Comparison of ENCODE assay signal across 8 cellular contexts in genomic region chr1:21174230-21174629, GRCh38. TPM values are rescaled to one million over a fixed set of nuclear protein-coding genes. Genes with fewer than 3 reads are reported as not detected.
DNase-seq lines count a peak whose midpoint lies in the region; ATAC-seq and TF ChIP-seq lines count a peak whose summit lies in the region.

No MANE protein-coding gene starts in this region.

- peak overlapping the region; percentile 69 for H3K27ac Mint-ChIP-seq in mesothelial cell of epicardium

- H3K27me3 Mint-ChIP-seq in mesothelial cell of epicardium (ENCODE audit: low read depth): no peaks in the 10 kb centered on the region

- no peak for TF ChIP-seq POLR2A in breast epithelium (IDR thresholded peaks at IDR 0.05)
- no peak for TF ChIP-seq POLR2A in vagina (IDR thresholded peaks at IDR 0.05)

- TF ChIP-seq CTCF in heart right ventricle (IDR thresholded peaks at IDR 0.05): no peak
- no peak for TF ChIP-seq CTCF in breast epithelium (IDR thresholded peaks at IDR 0.05)
- no peak for TF ChIP-seq CTCF in mesothelial cell of epicardium (IDR thresholded peaks at IDR 0.05; ENCODE audit: unreplicated experiment)
- no peak for TF ChIP-seq CTCF in vagina (IDR thresholded peaks at IDR 0.05)

- peak overlapping the region; percentile 86 for H3K4me3 Mint-ChIP-seq in mesothelial cell of epicardium

- ATAC-seq in heart right ventricle: no peak
- no peak for ATAC-seq in Right ventricle myocardium inferior
- ATAC-seq in GM18867 (IDR thresholded peaks at IDR 0.05; ENCODE audit: unreplicated experiment): no peak

- H3K9me3 ChIP-seq in heart right ventricle (no peaks in the 10 kb centered on the region), breast epithelium (no peaks in the 10 kb centered on the region), vagina (no peaks in the 10 kb centered on the region)

- no peak for DNase-seq in heart right ventricle
- no peak for DNase-seq in Right ventricle myocardium inferior (ENCODE audit: missing footprints)
- DNase-seq in breast epithelium (ENCODE audit: low spot score in 2 of 2): no peak
- DNase-seq in mesothelial cell of epicardium (ENCODE audit: low spot score in 2 of 2, unreplicated experiment in 2 of 2): no peak
- DNase-seq in vagina (ENCODE audit: extremely low spot score in 2 of 2): no peak
- no peak for DNase-seq in effector CD4-positive, alpha-beta T cell
- no peak for DNase-seq in mesenteric fat pad (ENCODE audit: low spot score)

- peaks cover 0 to 24% (median 0%) of the 10 kb centered on the region in 9 donors for H3K36me3 ChIP-seq in heart right ventricle
- no peaks in the 10 kb centered on the region for H3K36me3 ChIP-seq in breast epithelium
- peaks cover 0 to 5% of the 10 kb centered on the region in 2 donors for H3K36me3 ChIP-seq in vagina

- H3K4me1 Mint-ChIP-seq in mesothelial cell of epicardium: peaks cover 31% of the 10 kb centered on the region

- 66 to 67% methylated on average over 2 of the region's 2 CpGs for WGBS in heart right ventricle, 2 donors

- peaks cover 2% of the 10 kb centered on the region for H3K36me3 Mint-ChIP-seq in mesothelial cell of epicardium

- H3K27me3 ChIP-seq in heart right ventricle (no peaks in the 10 kb centered on the region), breast epithelium (no peaks in the 10 kb centered on the region), vagina (no peaks in the 10 kb centered on the region)

- H3K4me1 ChIP-seq in heart right ventricle (peaks cover 3 to 45% (median 31%) of the 10 kb centered on the region in 9 donors), breast epithelium (no peaks in the 10 kb centered on the region), vagina (peaks cover 31% of the 10 kb centered on the region)

- intact Hi-C loops in heart right ventricle (cut with DNase I) (loop anchor here in 1 of 10 donors (10.0 kb wide), 1 partner anchor 89 kb away; no protein-coding TSS in a partner anchor), Right ventricle myocardium inferior (cut with DNase I) (no loop called here), breast epithelium (cut with DNase I; ENCODE audit: low total_unique reads) (no loop called here), vagina (cut with DNase I) (no loop called here)

- H3K27ac ChIP-seq in heart right ventricle: peak overlapping the region in 8 of 10 donors; percentile 86 to 98 (median 96)
- H3K27ac ChIP-seq in breast epithelium: peak overlapping the region; percentile 86 to 95
- peak overlapping the region; percentile 96 for H3K27ac ChIP-seq in vagina

- H3K9me3 Mint-ChIP-seq in mesothelial cell of epicardium: no peaks in the 10 kb centered on the region

- peak overlapping the region in 9 of 10 donors; percentile 75 to 98 (median 92) for H3K4me3 ChIP-seq in heart right ventricle
- H3K4me3 ChIP-seq in breast epithelium: peak overlapping the region; percentile 78 to 91 (median 82)
- H3K4me3 ChIP-seq in vagina: peak overlapping the region; percentile 88

RNA-seq across cellular contexts. Expression of gene EIF4G3, which starts 2.5 kb away (rescaled TPM):
- 10 to 100 TPM; 30.9 to 50.2 (median 37.2) TPM for total RNA-seq in heart right ventricle
- 10 to 100 TPM; 13.3 to 22.5 TPM for polyA plus RNA-seq in heart right ventricle
- 25.6 TPM for total RNA-seq in Right ventricle myocardium inferior
- total RNA-seq in breast epithelium: 10 to 100 TPM; 37.8 to 52.4 (median 50.8) TPM
- 102 to 106 TPM (median 104 TPM) in 3 replicates for total RNA-seq in mesothelial cell of epicardium
- 39.3 TPM for total RNA-seq in vagina
- 71.7 TPM for total RNA-seq in mesenteric fat pad
